ENCODE assay signal across 9 cellular contexts in the genomic region with DNA sequence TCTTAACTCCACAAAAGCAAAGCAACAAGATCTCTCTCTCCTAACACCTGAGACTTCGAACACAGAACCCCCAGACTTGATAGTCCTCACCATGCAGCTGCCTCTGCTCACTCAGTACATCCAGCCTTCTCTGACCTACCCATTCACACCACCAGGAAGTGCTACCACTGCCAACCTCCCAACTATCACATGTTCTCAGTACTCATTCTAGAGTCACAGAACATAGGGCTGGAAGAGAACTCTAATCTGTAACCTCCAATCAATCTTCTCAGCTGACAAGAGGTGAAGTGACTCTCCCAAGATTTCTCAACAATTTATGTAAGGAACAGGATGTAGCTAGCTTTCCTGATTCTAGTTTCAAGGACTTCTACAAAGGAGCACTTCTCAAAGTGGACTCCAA. TPM values are rescaled to one million over a fixed set of nuclear protein-coding genes. Genes with fewer than 3 reads are reported as not detected.
DNase-seq lines count a peak whose midpoint lies in the region; ATAC-seq and TF ChIP-seq lines count a peak whose summit lies in the region.
"Had no signal": no experiment of that assay in that cellular context is flagged by ENCODE, and none has a peak within 500 bp of the region (broad histone marks: within the 10 kb centered on the region; RNA-seq: fewer than 3 reads in every experiment).

No MANE protein-coding gene starts in this region.

- H3K79me2 ChIP-seq in PC-9 (ENCODE audit: low read depth) (peaks cover 83% of the 10 kb centered on the region), osteoblast (ENCODE audit: insufficient read depth, low read length) (peaks cover 84% of the 10 kb centered on the region)

- H3F3A ChIP-seq in PC-9 (ENCODE audit: insufficient read depth, low read depth): no peaks in the 10 kb centered on the region; the same call in none of the 2 replicates

- no peak overlapping the region for H2BK12ac ChIP-seq in neuronal stem cell (ENCODE audit: low read length)

- peaks cover 46% of the 10 kb centered on the region for H3K36me3 ChIP-seq in PC-9 (ENCODE audit: low read depth)
- H3K36me3 ChIP-seq in osteoblast (ENCODE audit: insufficient read depth, low read length): peaks cover 27% of the 10 kb centered on the region
- H3K36me3 ChIP-seq in neuronal stem cell (replicated peaks in 1 of 2; ENCODE audit: control insufficient read depth in 2 of 2, insufficient read depth in 2 of 2, low read length in 2 of 2): peaks cover 22 to 68% of the 10 kb centered on the region in 2 donors

- H3K4me3 Mint-ChIP-seq in activated CD4-positive, alpha-beta T cell treated with anti-CD3 and anti-CD28 coated beads for 36 hours: no peak overlapping the region

- no peaks in the 10 kb centered on the region for H3K27me3 Mint-ChIP-seq in activated CD4-positive, alpha-beta T cell treated with anti-CD3 and anti-CD28 coated beads for 36 hours

- peak overlapping the region; percentile 21 for H3K4me2 ChIP-seq in PC-9
- no peak overlapping the region for H3K4me2 ChIP-seq in osteoblast (ENCODE audit: insufficient read depth, low read length)
- no peak overlapping the region for H3K4me2 ChIP-seq in neuronal stem cell (ENCODE audit: insufficient read depth, low read length, poor library complexity, severe bottlenecking)

- no peak overlapping the region for H2BK120ac ChIP-seq in neuronal stem cell (ENCODE audit: low read depth, low read length)

- H4K20me1 ChIP-seq in PC-9 (ENCODE audit: insufficient read depth) (peaks cover 38% of the 10 kb centered on the region), osteoblast (ENCODE audit: insufficient read depth, low read length) (peaks cover 10% of the 10 kb centered on the region)

- no peak overlapping the region for H3K18ac ChIP-seq in neuronal stem cell (ENCODE audit: low read length)

- H3K4me1 Mint-ChIP-seq in activated CD4-positive, alpha-beta T cell treated with anti-CD3 and anti-CD28 coated beads for 36 hours: peaks cover 61% of the 10 kb centered on the region

- H3K27me3 ChIP-seq in PC-9 (ENCODE audit: insufficient read depth, low read depth): no peaks in the 10 kb centered on the region
- H3K27me3 ChIP-seq in dorsolateral prefrontal cortex: no peaks in the 10 kb centered on the region
- no peaks in the 10 kb centered on the region for H3K27me3 ChIP-seq in osteoblast (ENCODE audit: insufficient read depth, low read length)
- H3K27me3 ChIP-seq in neuronal stem cell (ENCODE audit: control insufficient read depth in 3 of 3, insufficient read depth in 3 of 3, low read depth in 1 of 3, low read length in 3 of 3): no peaks in the 10 kb centered on the region

- peak; percentile 21 for DNase-seq in activated CD4-positive, alpha-beta T cell treated with anti-CD3 and anti-CD28 coated beads for 36 hours
- no peak for DNase-seq in activated CD4-positive, alpha-beta T cell treated with anti-CD3 and anti-CD28 coated beads, Interleukin-2, amount 50 U/mL, for 4 hours
- DNase-seq in PC-9: peak in 1 of 2 experiments; percentile 50
- no peak for DNase-seq in dorsolateral prefrontal cortex
- DNase-seq in osteoblast (ENCODE audit: insufficient read length, low spot score, missing footprints): peak; percentile 75
- no peak for DNase-seq in neuronal stem cell (ENCODE audit: low spot score)
- DNase-seq in germinal center (ENCODE audit: low spot score): no peak
- DNase-seq: NK-92 treated with Interleukin-12 subunit alpha and Interleukin-12 subunit beta, amount 100 ng/mL, for 24 hours had no signal

- no peak overlapping the region for H3K9ac ChIP-seq in neuronal stem cell (ENCODE audit: low read depth, low read length, poor library complexity)

- peaks cover 27% of the 10 kb centered on the region for H3K4me1 ChIP-seq in PC-9 (replicated peaks; ENCODE audit: insufficient read depth)
- peaks cover 11% of the 10 kb centered on the region for H3K4me1 ChIP-seq in osteoblast (ENCODE audit: insufficient read depth, low read length)
- peaks cover 5 to 6% of the 10 kb centered on the region in 2 donors for H3K4me1 ChIP-seq in neuronal stem cell (ENCODE audit: control insufficient read depth in 2 of 2, insufficient read depth in 1 of 2, low read depth in 1 of 2, low read length in 2 of 2)

- no peak overlapping the region for H2BK15ac ChIP-seq in neuronal stem cell (ENCODE audit: low read length)

- no peak overlapping the region for H3K4ac ChIP-seq in neuronal stem cell (ENCODE audit: low read length)

- peak; percentile 35 for ATAC-seq in activated CD4-positive, alpha-beta T cell treated with anti-CD3 and anti-CD28 coated beads for 36 hours
- ATAC-seq in HG02610 (IDR thresholded peaks at IDR 0.05; ENCODE audit: unreplicated experiment): no peak

- CTCF ChIA-PET in activated CD4-positive, alpha-beta T cell treated with anti-CD3 and anti-CD28 coated beads for 36 hours (lab: Charles Lee): interaction anchor here (0.8 to 1.3 kb wide), 3 partner anchors 78 to 246 kb away, joined by 3 to 4 read pairs (median 3); partner anchors contain the start of gene DDX56
- CTCF ChIA-PET in PC-9 (lab: Charles Lee): interaction anchor here (0.6 kb wide), 1 partner anchor 286 kb away, joined by 8 read pairs; the partner anchor contains the start of gene YKT6

- POLR2A ChIA-PET in activated CD4-positive, alpha-beta T cell treated with anti-CD3 and anti-CD28 coated beads for 36 hours (lab: Charles Lee): no interaction called here
- POLR2A ChIA-PET in PC-9 (lab: Charles Lee; ENCODE audit: unreplicated experiment): no interaction called here

- no peak overlapping the region for H4K91ac ChIP-seq in neuronal stem cell (ENCODE audit: low read depth, low read length, poor library complexity)

- no CpG with 5 or more reads among the region's 1 CpG for WGBS in neuronal stem cell (ENCODE audit: extremely low coverage in 2 of 2, insufficient read length in 2 of 2, insufficient replicate concordance in 1 of 2), 2 donors

- peak overlapping the region; percentile 44 for H3K27ac Mint-ChIP-seq in activated CD4-positive, alpha-beta T cell treated with anti-CD3 and anti-CD28 coated beads for 36 hours

- no peak for TF ChIP-seq CTCF in PC-9 (conservative IDR thresholded peaks at IDR 0.05)
- TF ChIP-seq CTCF in dorsolateral prefrontal cortex (IDR thresholded peaks at IDR 0.05 in 54 of 56, conservative IDR thresholded peaks at IDR 0.05 in 2 of 56; ENCODE audit: low read depth in 1 of 56, partially characterized antibody in 56 of 56): no peak
- no peak for TF ChIP-seq CTCF in osteoblast (IDR thresholded peaks at IDR 0.05; ENCODE audit: extremely low read depth, low read depth, low read length)

- H2AK5ac ChIP-seq in neuronal stem cell (ENCODE audit: low read depth, low read length): no peak overlapping the region

- no peak overlapping the region for H4K8ac ChIP-seq in neuronal stem cell (ENCODE audit: low read depth, low read length)

- no peak overlapping the region for H2BK5ac ChIP-seq in neuronal stem cell (ENCODE audit: low read length)

- no peaks in the 10 kb centered on the region for H3K9me3 ChIP-seq in PC-9 (ENCODE audit: insufficient read depth, low read depth)
- H3K9me3 ChIP-seq in osteoblast (ENCODE audit: low read depth, low read length): no peaks in the 10 kb centered on the region
- H3K9me3 ChIP-seq in neuronal stem cell (replicated peaks in 1 of 2; ENCODE audit: control insufficient read depth in 2 of 2, insufficient read depth in 1 of 2, low read depth in 1 of 2, low read length in 2 of 2): peaks cover 2 to 28% of the 10 kb centered on the region in 2 donors

- no TSS peak for BruUV-seq in PC-9 (replicated peaks; lab: Mats Ljungman, UMichigan)

- intact Hi-C loops in activated CD4-positive, alpha-beta T cell treated with anti-CD3 and anti-CD28 coated beads for 36 hours (cut with DNase I, micrococcal nuclease): no loop called here
- intact Hi-C loops in PC-9 (cut with micrococcal nuclease; ENCODE audit: unreplicated experiment) (no loop called here), dorsolateral prefrontal cortex (cut with DNase I) (loop anchor here in 1 of 2 donors (10.0 kb wide), 1 partner anchor 272 kb away; no protein-coding TSS in a partner anchor)

- H3K27ac ChIP-seq in PC-9: no peak overlapping the region
- H3K27ac ChIP-seq in dorsolateral prefrontal cortex: peak overlapping the region in 19 of 59 donors; percentile 1 to 63 (median 39)
- no peak overlapping the region for H3K27ac ChIP-seq in osteoblast (ENCODE audit: low read depth, low read length)
- H3K27ac ChIP-seq in neuronal stem cell (replicated peaks; ENCODE audit: low read length): no peak overlapping the region

- H3K14ac ChIP-seq in neuronal stem cell (ENCODE audit: low read length): no peak overlapping the region

- H3K79me1 ChIP-seq in neuronal stem cell (ENCODE audit: low read depth, low read length): peaks cover 10% of the 10 kb centered on the region

- peaks cover 54% of the 10 kb centered on the region for H3K36me3 Mint-ChIP-seq in activated CD4-positive, alpha-beta T cell treated with anti-CD3 and anti-CD28 coated beads for 36 hours (ENCODE audit: low read depth)

- H3K23ac ChIP-seq in neuronal stem cell (ENCODE audit: low read depth, low read length, poor library complexity): no peak overlapping the region

- H3K9me2 ChIP-seq in PC-9 (ENCODE audit: insufficient read depth): no peaks in the 10 kb centered on the region

- H3K9me3 Mint-ChIP-seq in activated CD4-positive, alpha-beta T cell treated with anti-CD3 and anti-CD28 coated beads for 36 hours (ENCODE audit: low read depth): peaks cover 16% of the 10 kb centered on the region

- no peak overlapping the region for H3K4me3 ChIP-seq in PC-9
- peak overlapping the region in 31 of 59 donors; percentile 3 to 47 (median 27) for H3K4me3 ChIP-seq in dorsolateral prefrontal cortex
- H3K4me3 ChIP-seq in osteoblast (ENCODE audit: insufficient read depth, low read length): no peak overlapping the region
- H3K4me3 ChIP-seq in neuronal stem cell (ENCODE audit: low read length in 2 of 2): no peak overlapping the region

- no peak overlapping the region for H2AFZ ChIP-seq in PC-9
- H2AFZ ChIP-seq in osteoblast (ENCODE audit: low read length): no peak overlapping the region
- H2AFZ ChIP-seq in neuronal stem cell (ENCODE audit: low read length): no peak overlapping the region

RNA-seq across cellular contexts. Expression of gene NUDCD3, which starts 3.8 kb away (rescaled TPM):
- total RNA-seq in activated CD4-positive, alpha-beta T cell treated with anti-CD3 and anti-CD28 coated beads for 36 hours: 10 to 100 TPM; 70.3 to 77.6 TPM
- total RNA-seq in PC-9 (2021) (149 and 158 TPM in 2 replicates), dorsolateral prefrontal cortex (100 to 1,000 TPM; 157 to 398 (median 298) TPM), osteoblast (44.2 and 54.3 TPM in 2 replicates)
- polyA plus RNA-seq in neuronal stem cell (2013, experiment 1 of 2): 37.7 TPM
- polyA plus RNA-seq in neuronal stem cell (2013, experiment 2 of 2): 37.7 TPM

RNA-seq across cellular contexts. Expression of gene NPC1L1, which starts 54.4 kb away (rescaled TPM):
- under 1 TPM in 1 of 2 experiments, not detected in 1; 0.04 TPM for total RNA-seq in activated CD4-positive, alpha-beta T cell treated with anti-CD3 and anti-CD28 coated beads for 36 hours
- 0.28 and 0.30 TPM in 2 replicates for total RNA-seq in PC-9 (2021)
- 1 to 10 TPM in 19 of 120 experiments, under 1 TPM in 74, not detected in 27; 0.07 to 6.0 (median 0.33) TPM for total RNA-seq in dorsolateral prefrontal cortex
- not detected in 2 replicates for total RNA-seq in osteoblast
- 0.14 TPM for polyA plus RNA-seq in neuronal stem cell (2013, experiment 1 of 2)
- 0.15 TPM for polyA plus RNA-seq in neuronal stem cell (2013, experiment 2 of 2)

Comparison
In these comparisons a context has a peak if more than half of its experiments do, and no peak if none do; other contexts are left out.
1. DNase-seq: peak in activated CD4-positive, alpha-beta T cell treated with anti-CD3 and anti-CD28 coated beads for 36 hours (single experiment) and osteoblast (single experiment); none in activated CD4-positive, alpha-beta T cell treated with anti-CD3 and anti-CD28 coated beads, Interleukin-2, amount 50 U/mL, for 4 hours (0 of 2), dorsolateral prefrontal cortex (0 of 10), neuronal stem cell (single experiment) and germinal center (single experiment).
2. H3K4me3 ChIP-seq: peak in dorsolateral prefrontal cortex (31 of 59); none in PC-9 (single experiment), osteoblast (single experiment) and neuronal stem cell (0 of 2).